23 cellular contexts compared by ENCODE assay signal in genomic region chr22:23357028-23357427, GRCh38.
"Had no signal": no experiment of that assay in that cellular context is flagged by ENCODE, and none has a peak within 500 bp of the region (broad histone marks: within the 10 kb centered on the region; RNA-seq: fewer than 3 reads in every experiment).

No MANE protein-coding gene starts in this region.

- H3K4me1 Mint-ChIP-seq: activated B cell treated with CpG ODN at 0.5 μM for 24 hours; activated CD4-positive, alpha-beta T cell treated with anti-CD3 and anti-CD28 coated beads for 36 hours; activated naive CD8-positive, alpha-beta T cell treated with anti-CD3 and anti-CD28 coated beads for 36 hours; central memory CD8-positive, alpha-beta T cell had no signal

- H3K4me3 ChIP-seq: breast epithelium, heart left ventricle, lower lobe of right lung, psoas muscle, right atrium auricular region, thyroid gland had no signal

- DNase-seq: activated B cell treated with CpG ODN at 0.5 μM for 24 hours; activated CD4-positive, alpha-beta T cell treated with anti-CD3 and anti-CD28 coated beads for 36 hours; activated CD4-positive, alpha-beta T cell treated with anti-CD3 and anti-CD28 coated beads, Interleukin-2, amount 50 U/mL, for 48 hours; activated CD8-positive, alpha-beta memory T cell treated with anti-CD3 and anti-CD28 coated beads, Interleukin-2, amount 50 U/mL, for 48 hours; activated naive CD4-positive, alpha-beta T cell; activated naive CD8-positive, alpha-beta T cell treated with anti-CD3 and anti-CD28 coated beads for 36 hours; activated T-cell treated with anti-CD3 and anti-CD28 coated beads, Interleukin-2, amount 50 U/mL, for 4 hours; amniotic stem cell; heart left ventricle; lower lobe of right lung; naive thymus-derived CD4-positive, alpha-beta T cell; psoas muscle; stimulated activated CD4-positive, alpha-beta T cell treated with anti-CD3 and anti-CD28 coated beads, Interleukin-1b, Interleukin-23, amount 100 ng/mL, for 48 hours; substantia nigra; T1000; thyroid gland had no signal

- H3K27ac ChIP-seq: breast epithelium, epithelial cell of prostate, heart left ventricle, lower lobe of right lung, psoas muscle, right atrium auricular region, thyroid gland had no signal

- H3K9me3 Mint-ChIP-seq: activated B cell treated with CpG ODN at 0.5 μM for 24 hours; activated naive CD8-positive, alpha-beta T cell treated with anti-CD3 and anti-CD28 coated beads for 36 hours; activated T-cell treated with anti-CD3 and anti-CD28 coated beads, Interleukin-2, amount 50 U/mL, for 4 hours; activated T-helper 2 cell treated with anti-CD3 and anti-CD28 coated beads, Interferon-gamma antibody, Interleukin-2, Interleukin-4, amounts not matched to agents 10 μg/mL and 5 μg/mL and 100 μg/mL, durations not matched to agents 14 hours and 24 hours and 36 hours; central memory CD8-positive, alpha-beta T cell; stimulated activated naive CD8-positive, alpha-beta T cell treated with anti-CD3 and anti-CD28 coated beads, Interleukin-15, Interleukin-2, amounts not matched to agents 100 ng/mL and 50 ng/mL, for 24 hours; T-helper 1 cell treated with Interleukin-12 subunit alpha and Interleukin-12 subunit beta and Interleukin-4 antibody, amounts not matched to agents 30 μg/mL and 1 μg/mL, for 36 hours had no signal

- H3K36me3 Mint-ChIP-seq: activated naive CD8-positive, alpha-beta T cell treated with anti-CD3 and anti-CD28 coated beads for 36 hours; naive thymus-derived CD4-positive, alpha-beta T cell had no signal

- H3K4me1 ChIP-seq: breast epithelium, heart left ventricle, lower lobe of right lung, psoas muscle, right atrium auricular region, thyroid gland had no signal

- H3K4me3 Mint-ChIP-seq: activated B cell treated with CpG ODN at 0.5 μM for 24 hours; activated CD4-positive, alpha-beta T cell treated with anti-CD3 and anti-CD28 coated beads for 36 hours; activated naive CD8-positive, alpha-beta T cell treated with anti-CD3 and anti-CD28 coated beads for 36 hours; activated T-cell treated with anti-CD3 and anti-CD28 coated beads, Interleukin-2, amount 50 U/mL, for 4 hours; central memory CD8-positive, alpha-beta T cell; naive thymus-derived CD4-positive, alpha-beta T cell; stimulated activated naive CD8-positive, alpha-beta T cell treated with anti-CD3 and anti-CD28 coated beads, Interleukin-15, Interleukin-2, amounts not matched to agents 100 ng/mL and 50 ng/mL, for 24 hours; T-helper 1 cell treated with Interleukin-12 subunit alpha and Interleukin-12 subunit beta and Interleukin-4 antibody, amounts not matched to agents 30 μg/mL and 1 μg/mL, for 36 hours had no signal

- H3K36me3 ChIP-seq: breast epithelium, heart left ventricle, lower lobe of right lung, right atrium auricular region, thyroid gland had no signal

- H3K27me3 ChIP-seq: breast epithelium, right atrium auricular region, thyroid gland had no signal

- ATAC-seq: activated CD4-positive, alpha-beta T cell treated with anti-CD3 and anti-CD28 coated beads for 36 hours; activated T-cell treated with anti-CD3 and anti-CD28 coated beads, Interleukin-2, amount 50 U/mL, for 4 hours; heart left ventricle; lower lobe of right lung; naive thymus-derived CD4-positive, alpha-beta T cell; psoas muscle had no signal

- H3K27ac Mint-ChIP-seq: activated B cell treated with CpG ODN at 0.5 μM for 24 hours; activated CD4-positive, alpha-beta T cell treated with anti-CD3 and anti-CD28 coated beads for 36 hours; activated naive CD8-positive, alpha-beta T cell treated with anti-CD3 and anti-CD28 coated beads for 36 hours; activated T-helper 2 cell treated with anti-CD3 and anti-CD28 coated beads, Interferon-gamma antibody, Interleukin-2, Interleukin-4, amounts not matched to agents 10 μg/mL and 5 μg/mL and 100 μg/mL, durations not matched to agents 14 hours and 24 hours and 36 hours; naive thymus-derived CD4-positive, alpha-beta T cell; stimulated activated naive CD8-positive, alpha-beta T cell treated with anti-CD3 and anti-CD28 coated beads, Interleukin-15, Interleukin-2, amounts not matched to agents 100 ng/mL and 50 ng/mL, for 24 hours; T-helper 1 cell treated with Interleukin-12 subunit alpha and Interleukin-12 subunit beta and Interleukin-4 antibody, amounts not matched to agents 30 μg/mL and 1 μg/mL, for 36 hours had no signal

- H3K9me3 ChIP-seq: breast epithelium, heart left ventricle, lower lobe of right lung, psoas muscle, right atrium auricular region, thyroid gland had no signal

- H3K27me3 Mint-ChIP-seq: activated naive CD8-positive, alpha-beta T cell treated with anti-CD3 and anti-CD28 coated beads for 36 hours; stimulated activated naive CD8-positive, alpha-beta T cell treated with anti-CD3 and anti-CD28 coated beads, Interleukin-15, Interleukin-2, amounts not matched to agents 100 ng/mL and 50 ng/mL, for 24 hours had no signal
